Comparison of ENCODE assay signal across 17 cellular contexts in the genomic region with DNA sequence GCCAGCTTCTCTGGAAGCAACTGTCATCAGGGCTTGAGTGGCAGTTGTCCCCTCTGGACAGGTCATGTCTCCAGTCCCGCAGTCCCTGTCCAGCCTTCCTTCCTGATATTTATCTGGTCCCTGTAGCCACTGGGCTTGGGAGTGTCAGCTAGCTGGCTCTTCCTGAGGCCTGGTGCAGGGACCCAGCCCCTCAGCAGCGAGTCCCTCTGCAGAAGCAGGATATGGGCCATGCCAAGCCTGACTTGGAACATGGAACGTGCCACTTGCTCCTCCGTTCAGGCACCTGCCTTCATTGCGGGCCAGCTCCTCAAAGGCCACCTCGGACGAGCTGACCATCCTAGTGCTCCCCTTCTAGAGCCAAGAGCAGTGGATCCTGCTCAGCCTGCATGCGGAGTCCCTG. TPM values are rescaled to one million over a fixed set of nuclear protein-coding genes. Genes with fewer than 3 reads are reported as not detected.
DNase-seq lines count a peak whose midpoint lies in the region; ATAC-seq, FAIRE-seq and TF ChIP-seq lines count a peak whose summit lies in the region.
"Had no signal": no experiment of that assay in that cellular context is flagged by ENCODE, and none has a peak within 500 bp of the region (broad histone marks: within the 10 kb centered on the region; RNA-seq: fewer than 3 reads in every experiment).

No MANE protein-coding gene starts in this region.

- TF ChIP-seq CTCF in RWPE1 (conservative IDR thresholded peaks at IDR 0.05; ENCODE audit: low read depth) (no peak), endodermal cell (conservative IDR thresholded peaks at IDR 0.05) (no peak)

- H3K27ac ChIP-seq in RWPE1 (peak overlapping the region; percentile 4; the same call in 1 of the 2 replicates), endodermal cell (ENCODE audit: low read depth, low read length) (no peak overlapping the region)

- peaks cover under 1% of the 10 kb centered on the region for H3K36me3 ChIP-seq in endodermal cell (ENCODE audit: control insufficient read depth, insufficient read depth, low read length)

- no peak for ATAC-seq in HG02884 (IDR thresholded peaks at IDR 0.05; ENCODE audit: unreplicated experiment)

- peak; percentile 4 for FAIRE-seq in HTR-8/SVneo (lab: Jason Lieb, UNC)
- FAIRE-seq: GM12891, GM18507 had no signal

- H3K4me1 Mint-ChIP-seq in endodermal cell: peaks cover 3% of the 10 kb centered on the region
- H3K4me1 Mint-ChIP-seq: CD4-positive, alpha-beta memory T cell had no signal

- H3K36me3 Mint-ChIP-seq in endodermal cell (ENCODE audit: low read depth): no peaks in the 10 kb centered on the region
- H3K36me3 Mint-ChIP-seq: CD4-positive, alpha-beta memory T cell had no signal

- no peaks in the 10 kb centered on the region for H3K27me3 ChIP-seq in endodermal cell (ENCODE audit: control insufficient read depth, insufficient read depth, low read length, poor library complexity, severe bottlenecking)

- H3K9me3 ChIP-seq in endodermal cell (ENCODE audit: control insufficient read depth, low read length): no peaks in the 10 kb centered on the region

- no peak overlapping the region for H3K27ac Mint-ChIP-seq in endodermal cell

- H3K4me3 Mint-ChIP-seq in endodermal cell: no peak overlapping the region
- H3K4me3 Mint-ChIP-seq: CD4-positive, alpha-beta memory T cell had no signal

- no peak for DNase-seq in HTR-8/SVneo (ENCODE audit: insufficient read length, low spot score)
- DNase-seq in RWPE1 (ENCODE audit: low spot score): no peak
- peak; percentile 42 for DNase-seq in endodermal cell
- DNase-seq in NCI-H446 (lab: John Stamatoyannopoulos, UW): no peak
- no peak for DNase-seq in ureter (ENCODE audit: low spot score)
- DNase-seq: C1 segment of cervical spinal cord; Calu3; CD4-positive, alpha-beta memory T cell; COR-L47; DMS79 treated with DMSO at 0.1 percent for 48 hours; GF-D8; GOT3; H7; HCEC 1CT had no signal

- H3K4me3 ChIP-seq in endodermal cell (ENCODE audit: low read length): no peak overlapping the region

- H3K9ac ChIP-seq in endodermal cell (ENCODE audit: extremely low read depth, low read length, poor library complexity, severe bottlenecking): no peak overlapping the region

- H3K4me1 ChIP-seq in endodermal cell (ENCODE audit: control insufficient read depth, insufficient read depth, low read length): no peaks in the 10 kb centered on the region

- CTCF ChIA-PET in RWPE1 (lab: Yijun Ruan, JAX): interaction anchor here (0.6 kb wide), 1 partner anchor 1813 kb away, joined by 5 read pairs; no protein-coding TSS in a partner anchor

- 92 to 96% methylated on average over 8 of the region's 8 CpGs for WGBS in endodermal cell (ENCODE audit: insufficient coverage in 1 of 2, insufficient read length in 1 of 2), 2 experiments

- POLR2A ChIA-PET in RWPE1 (lab: Yijun Ruan, JAX; ENCODE audit: low non-redundant PET): interaction anchor here (0.5 kb wide), 1 partner anchor 178 kb away, joined by 4 read pairs; no protein-coding TSS in a partner anchor

- H3K27me3 Mint-ChIP-seq in endodermal cell (ENCODE audit: insufficient read depth): no peaks in the 10 kb centered on the region
- H3K27me3 Mint-ChIP-seq: CD4-positive, alpha-beta memory T cell had no signal

- no peaks in the 10 kb centered on the region for H3K9me3 Mint-ChIP-seq in endodermal cell
- H3K9me3 Mint-ChIP-seq: CD4-positive, alpha-beta memory T cell had no signal

RNA-seq across cellular contexts. Expression of gene DRC3, which starts 26.3 kb away (rescaled TPM):
- 1 to 10 TPM; 2.0 to 2.6 TPM for total RNA-seq in endodermal cell
- polyA plus RNA-seq in endodermal cell (2013, experiment 1 of 2): 2.2 TPM
- polyA plus RNA-seq in endodermal cell (2013, experiment 2 of 2): 2.2 TPM
- 2.0 TPM for total RNA-seq in ureter

RNA-seq across cellular contexts. Expression of gene TOM1L2, which starts 26.7 kb away (rescaled TPM):
- total RNA-seq in endodermal cell (10 to 100 TPM; 10.2 to 11.5 TPM), ureter (119 TPM)
- polyA plus RNA-seq in endodermal cell (2013, experiment 1 of 2): 16.1 TPM
- polyA plus RNA-seq in endodermal cell (2013, experiment 2 of 2): 14.8 TPM

RNA-seq across cellular contexts. Expression of gene ATPAF2, which starts 40.0 kb away (rescaled TPM):
- 10 to 100 TPM; 31.4 to 50.8 TPM for total RNA-seq in endodermal cell
- polyA plus RNA-seq in endodermal cell (2013, experiment 1 of 2): 40.7 TPM
- 44.1 TPM for polyA plus RNA-seq in endodermal cell (2013, experiment 2 of 2)
- total RNA-seq in ureter: 26.1 TPM

RNA-seq across cellular contexts. Expression of gene GID4, which starts 40.3 kb away (rescaled TPM):
- total RNA-seq in endodermal cell: 10 to 100 TPM; 20.5 to 20.8 TPM
- 17.2 TPM for polyA plus RNA-seq in endodermal cell (2013, experiment 1 of 2)
- polyA plus RNA-seq in endodermal cell (2013, experiment 2 of 2): 17.1 TPM
- total RNA-seq in ureter: 12.4 TPM
